Comparison of ENCODE assay signal across 9 cellular contexts in genomic region chr9:17134396-17134842, GRCh38. TPM values are rescaled to one million over a fixed set of nuclear protein-coding genes. Genes with fewer than 3 reads are reported as not detected.
A peak's percentile ranks its signal among the peaks of the same experiment; 100 is the strongest.
DNase-seq lines count a peak whose midpoint lies in the region; ATAC-seq and TF ChIP-seq lines count a peak whose summit lies in the region.
"Had no signal": no experiment of that assay in that cellular context is flagged by ENCODE, and none has a peak within 500 bp of the region (broad histone marks: within the 10 kb centered on the region; RNA-seq: fewer than 3 reads in every experiment).

No MANE protein-coding gene starts in this region.

- peaks cover 18% of the 10 kb centered on the region for H3K36me3 Mint-ChIP-seq in neural progenitor cell

- peak overlapping the region; percentile 100 for H2AFZ ChIP-seq in PC-3 (ENCODE audit: low read length)
- H2AFZ ChIP-seq in neural progenitor cell (replicated peaks): peak overlapping the region; percentile 91

- TF ChIP-seq CTCF in PC-3 (conservative IDR thresholded peaks at IDR 0.05; ENCODE audit: low read depth, low read length) (no peak), esophagus muscularis mucosa (IDR thresholded peaks at IDR 0.05) (no peak), neural progenitor cell (IDR thresholded peaks at IDR 0.05) (no peak)

- H3K9ac ChIP-seq in PC-3 (ENCODE audit: low read length) (peak overlapping the region; percentile 96), neural progenitor cell (no peak overlapping the region)

- TF ChIP-seq POLR2A in esophagus muscularis mucosa (IDR thresholded peaks at IDR 0.05; ENCODE audit: low read depth): no peak

- H3K36me3 ChIP-seq in PC-3 (ENCODE audit: low read depth, low read length): no peaks in the 10 kb centered on the region
- H3K36me3 ChIP-seq in esophagus muscularis mucosa: no peaks in the 10 kb centered on the region
- H3K36me3 ChIP-seq in neural progenitor cell: no peaks in the 10 kb centered on the region

- H3K4me1 ChIP-seq in PC-3 (ENCODE audit: insufficient read depth, low read length) (peaks cover 17% of the 10 kb centered on the region), esophagus muscularis mucosa (peaks cover 10 to 21% (median 14%) of the 10 kb centered on the region in 4 donors), neural progenitor cell (no peaks in the 10 kb centered on the region)

- ATAC-seq in GM21367 (IDR thresholded peaks at IDR 0.05; ENCODE audit: unreplicated experiment) (peak; percentile 4), PC-3 (no peak), HG03039 (IDR thresholded peaks at IDR 0.05; ENCODE audit: unreplicated experiment) (no peak)
- ATAC-seq: Panc1 had no signal

- 13% methylated on average over 9 of the region's 9 CpGs for WGBS in esophagus muscularis mucosa

- DNase-seq in PC-3 (peak; percentile 14), esophagus muscularis mucosa (ENCODE audit: extremely low spot score) (no peak), neural progenitor cell (ENCODE audit: low spot score) (no peak), GM03348 (ENCODE audit: low spot score) (no peak), hepatic stellate cell (ENCODE audit: low spot score) (no peak), NCI-H1694 treated with DMSO at 0.1 percent for 48 hours (lab: John Stamatoyannopoulos, UW) (no peak)

- H3K79me2 ChIP-seq in PC-3 (ENCODE audit: low read length) (peaks cover 36% of the 10 kb centered on the region), neural progenitor cell (ENCODE audit: low read depth) (peaks cover 13% of the 10 kb centered on the region)

- H3K4me3 ChIP-seq in PC-3 (ENCODE audit: low read length): peak overlapping the region; percentile 100
- H3K4me3 ChIP-seq in esophagus muscularis mucosa: peak overlapping the region; percentile 76 to 96 (median 89)
- peak overlapping the region; percentile 58 for H3K4me3 ChIP-seq in neural progenitor cell

- no peaks in the 10 kb centered on the region for H3F3A ChIP-seq in PC-3 (ENCODE audit: low read length, unreplicated experiment)
- no peaks in the 10 kb centered on the region for H3F3A ChIP-seq in neural progenitor cell (ENCODE audit: low read depth)

- H3K27me3 Mint-ChIP-seq in neural progenitor cell (ENCODE audit: insufficient read depth, low read depth): peaks cover 6% of the 10 kb centered on the region

- H4K20me1 ChIP-seq in PC-3 (ENCODE audit: low read length): no peaks in the 10 kb centered on the region
- H4K20me1 ChIP-seq in neural progenitor cell (ENCODE audit: low read depth): no peaks in the 10 kb centered on the region

- peak overlapping the region; percentile 96 for H3K27ac Mint-ChIP-seq in neural progenitor cell

- peaks cover 3% of the 10 kb centered on the region for H3K9me3 Mint-ChIP-seq in neural progenitor cell

- intact Hi-C loops in PC-3 (cut with micrococcal nuclease): no loop called here
- intact Hi-C loops in esophagus muscularis mucosa (cut with DNase I): no loop called here

- no TSS peak for BruUV-seq in PC-3 (replicated peaks; lab: Mats Ljungman, UMichigan)

- no peaks in the 10 kb centered on the region for H3K27me3 ChIP-seq in PC-3 (ENCODE audit: low read length)
- no peaks in the 10 kb centered on the region for H3K27me3 ChIP-seq in esophagus muscularis mucosa
- H3K27me3 ChIP-seq in neural progenitor cell: peaks cover 19% of the 10 kb centered on the region

- H3K4me3 Mint-ChIP-seq in neural progenitor cell: peak overlapping the region; percentile 85

- H3K27ac ChIP-seq in PC-3 (ENCODE audit: low read length) (no peak overlapping the region), esophagus muscularis mucosa (replicated peaks in 1 of 4) (peak overlapping the region; percentile 87 to 93 (median 88)), neural progenitor cell (no peak overlapping the region)

- TF ChIP-seq EP300 in esophagus muscularis mucosa (IDR thresholded peaks at IDR 0.05): no peak

- H3K4me2 ChIP-seq in PC-3 (ENCODE audit: low read length) (peak overlapping the region; percentile 86), neural progenitor cell (peak overlapping the region; percentile 81)

- no peaks in the 10 kb centered on the region for H3K9me2 ChIP-seq in PC-3 (replicated peaks; ENCODE audit: low read length)

- peaks cover 15% of the 10 kb centered on the region for H3K4me1 Mint-ChIP-seq in neural progenitor cell

- CTCF ChIA-PET in PC-3 (lab: Charles Lee): no interaction called here

- H3K9me3 ChIP-seq in PC-3 (ENCODE audit: low read length): no peaks in the 10 kb centered on the region
- no peaks in the 10 kb centered on the region for H3K9me3 ChIP-seq in esophagus muscularis mucosa
- H3K9me3 ChIP-seq in neural progenitor cell (ENCODE audit: low read depth): no peaks in the 10 kb centered on the region

- POLR2A ChIA-PET in PC-3 (lab: Charles Lee; ENCODE audit: unreplicated experiment): no interaction called here

RNA-seq across cellular contexts. Expression of gene CNTLN, which starts 0.4 kb away (rescaled TPM):
- 6.9 and 12.1 TPM in 2 replicates for total RNA-seq in PC-3 (2014; rRNA removed)
- total RNA-seq in esophagus muscularis mucosa: 10 to 100 TPM in 3 of 4 donors, 1 to 10 TPM in 1; 9.4 to 14.1 (median 12.0) TPM
- total RNA-seq in neural progenitor cell (ENCODE audit: low replicate concordance): 6.8 and 10.1 TPM in 2 replicates

Comparison
In these comparisons a context has a peak if more than half of its experiments do, and no peak if none do; other contexts are left out.
1. H3K27ac ChIP-seq: peak in esophagus muscularis mucosa (4 of 4); none in PC-3 (single experiment) and neural progenitor cell (single experiment).
2. Peak in every context shown above with its lines, with median percentiles within 50 percentile points of each other: H3K4me3 ChIP-seq.